1 cellular context compared by ENCODE assay signal in the genomic region with DNA sequence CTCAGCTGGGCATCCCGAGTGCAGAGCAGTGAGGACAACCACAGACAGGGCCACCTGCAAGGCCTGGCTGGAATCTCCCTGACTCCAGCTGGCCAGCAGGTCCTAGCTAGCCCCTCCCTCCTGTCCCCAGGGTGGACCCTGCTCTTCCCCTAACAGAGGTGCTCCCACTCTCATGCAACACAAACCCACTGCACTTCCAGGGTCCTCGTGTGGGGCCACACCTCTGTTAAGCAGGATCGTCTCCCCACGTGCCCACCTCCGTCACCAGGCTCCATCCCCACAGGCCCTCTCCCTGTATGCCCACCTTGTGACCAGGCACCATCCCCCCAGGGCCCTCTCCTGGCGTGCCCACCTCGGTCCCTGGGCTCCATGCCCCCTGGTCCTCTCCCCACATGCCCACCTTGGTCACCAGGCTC.
TF ChIP-seq lines count a peak whose summit lies in the region.

No MANE protein-coding gene starts in this region.

TF ChIP-seq in WTC11, 78 proteins besides CTCF, POLR2A, EP300 and RAD21 (continued from another document):
- TF ChIP-seq, protein P1, sequence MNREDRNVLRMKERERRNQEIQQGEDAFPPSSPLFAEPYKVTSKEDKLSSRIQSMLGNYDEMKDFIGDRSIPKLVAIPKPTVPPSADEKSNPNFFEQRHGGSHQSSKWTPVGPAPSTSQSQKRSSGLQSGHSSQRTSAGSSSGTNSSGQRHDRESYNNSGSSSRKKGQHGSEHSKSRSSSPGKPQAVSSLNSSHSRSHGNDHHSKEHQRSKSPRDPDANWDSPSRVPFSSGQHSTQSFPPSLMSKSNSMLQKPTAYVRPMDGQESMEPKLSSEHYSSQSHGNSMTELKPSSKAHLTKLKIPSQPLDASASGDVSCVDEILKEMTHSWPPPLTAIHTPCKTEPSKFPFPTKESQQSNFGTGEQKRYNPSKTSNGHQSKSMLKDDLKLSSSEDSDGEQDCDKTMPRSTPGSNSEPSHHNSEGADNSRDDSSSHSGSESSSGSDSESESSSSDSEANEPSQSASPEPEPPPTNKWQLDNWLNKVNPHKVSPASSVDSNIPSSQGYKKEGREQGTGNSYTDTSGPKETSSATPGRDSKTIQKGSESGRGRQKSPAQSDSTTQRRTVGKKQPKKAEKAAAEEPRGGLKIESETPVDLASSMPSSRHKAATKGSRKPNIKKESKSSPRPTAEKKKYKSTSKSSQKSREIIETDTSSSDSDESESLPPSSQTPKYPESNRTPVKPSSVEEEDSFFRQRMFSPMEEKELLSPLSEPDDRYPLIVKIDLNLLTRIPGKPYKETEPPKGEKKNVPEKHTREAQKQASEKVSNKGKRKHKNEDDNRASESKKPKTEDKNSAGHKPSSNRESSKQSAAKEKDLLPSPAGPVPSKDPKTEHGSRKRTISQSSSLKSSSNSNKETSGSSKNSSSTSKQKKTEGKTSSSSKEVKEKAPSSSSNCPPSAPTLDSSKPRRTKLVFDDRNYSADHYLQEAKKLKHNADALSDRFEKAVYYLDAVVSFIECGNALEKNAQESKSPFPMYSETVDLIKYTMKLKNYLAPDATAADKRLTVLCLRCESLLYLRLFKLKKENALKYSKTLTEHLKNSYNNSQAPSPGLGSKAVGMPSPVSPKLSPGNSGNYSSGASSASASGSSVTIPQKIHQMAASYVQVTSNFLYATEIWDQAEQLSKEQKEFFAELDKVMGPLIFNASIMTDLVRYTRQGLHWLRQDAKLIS (CRISPR knock-in tag; IDR thresholded peaks at IDR 0.05; ENCODE audit: borderline replicate concordance): no peak
- no peak for TF ChIP-seq EMX1 (CRISPR knock-in tag; IDR thresholded peaks at IDR 0.05)
- TF ChIP-seq CBFB (CRISPR knock-in tag; IDR thresholded peaks at IDR 0.05; ENCODE audit: low read depth): no peak
- TF ChIP-seq, protein P2, sequence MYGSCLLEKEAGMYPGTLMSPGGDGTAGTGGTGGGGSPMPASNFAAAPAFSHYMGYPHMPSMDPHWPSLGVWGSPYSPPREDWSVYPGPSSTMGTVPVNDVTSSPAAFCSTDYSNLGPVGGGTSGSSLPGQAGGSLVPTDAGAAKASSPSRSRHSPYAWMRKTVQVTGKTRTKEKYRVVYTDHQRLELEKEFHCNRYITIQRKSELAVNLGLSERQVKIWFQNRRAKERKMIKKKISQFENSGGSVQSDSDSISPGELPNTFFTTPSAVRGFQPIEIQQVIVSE (CRISPR knock-in tag; IDR thresholded peaks at IDR 0.05; ENCODE audit: borderline replicate concordance): no peak
- TF ChIP-seq NR1H2 (CRISPR knock-in tag; IDR thresholded peaks at IDR 0.05): no peak
- TF ChIP-seq, protein P3, sequence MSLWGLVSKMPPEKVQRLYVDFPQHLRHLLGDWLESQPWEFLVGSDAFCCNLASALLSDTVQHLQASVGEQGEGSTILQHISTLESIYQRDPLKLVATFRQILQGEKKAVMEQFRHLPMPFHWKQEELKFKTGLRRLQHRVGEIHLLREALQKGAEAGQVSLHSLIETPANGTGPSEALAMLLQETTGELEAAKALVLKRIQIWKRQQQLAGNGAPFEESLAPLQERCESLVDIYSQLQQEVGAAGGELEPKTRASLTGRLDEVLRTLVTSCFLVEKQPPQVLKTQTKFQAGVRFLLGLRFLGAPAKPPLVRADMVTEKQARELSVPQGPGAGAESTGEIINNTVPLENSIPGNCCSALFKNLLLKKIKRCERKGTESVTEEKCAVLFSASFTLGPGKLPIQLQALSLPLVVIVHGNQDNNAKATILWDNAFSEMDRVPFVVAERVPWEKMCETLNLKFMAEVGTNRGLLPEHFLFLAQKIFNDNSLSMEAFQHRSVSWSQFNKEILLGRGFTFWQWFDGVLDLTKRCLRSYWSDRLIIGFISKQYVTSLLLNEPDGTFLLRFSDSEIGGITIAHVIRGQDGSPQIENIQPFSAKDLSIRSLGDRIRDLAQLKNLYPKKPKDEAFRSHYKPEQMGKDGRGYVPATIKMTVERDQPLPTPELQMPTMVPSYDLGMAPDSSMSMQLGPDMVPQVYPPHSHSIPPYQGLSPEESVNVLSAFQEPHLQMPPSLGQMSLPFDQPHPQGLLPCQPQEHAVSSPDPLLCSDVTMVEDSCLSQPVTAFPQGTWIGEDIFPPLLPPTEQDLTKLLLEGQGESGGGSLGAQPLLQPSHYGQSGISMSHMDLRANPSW (CRISPR knock-in tag; conservative IDR thresholded peaks at IDR 0.05; ENCODE audit: low read depth): no peak
- TF ChIP-seq, protein P4, sequence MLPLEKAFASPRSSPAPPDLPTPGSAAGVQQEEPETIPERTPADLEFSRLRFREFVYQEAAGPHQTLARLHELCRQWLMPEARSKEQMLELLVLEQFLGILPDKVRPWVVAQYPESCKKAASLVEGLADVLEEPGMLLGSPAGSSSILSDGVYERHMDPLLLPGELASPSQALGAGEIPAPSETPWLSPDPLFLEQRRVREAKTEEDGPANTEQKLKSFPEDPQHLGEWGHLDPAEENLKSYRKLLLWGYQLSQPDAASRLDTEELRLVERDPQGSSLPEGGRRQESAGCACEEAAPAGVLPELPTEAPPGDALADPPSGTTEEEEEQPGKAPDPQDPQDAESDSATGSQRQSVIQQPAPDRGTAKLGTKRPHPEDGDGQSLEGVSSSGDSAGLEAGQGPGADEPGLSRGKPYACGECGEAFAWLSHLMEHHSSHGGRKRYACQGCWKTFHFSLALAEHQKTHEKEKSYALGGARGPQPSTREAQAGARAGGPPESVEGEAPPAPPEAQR (CRISPR knock-in tag; IDR thresholded peaks at IDR 0.05): no peak
- TF ChIP-seq ZNF219 (CRISPR knock-in tag; IDR thresholded peaks at IDR 0.05; ENCODE audit: borderline replicate concordance): no peak
- TF ChIP-seq, protein P5, sequence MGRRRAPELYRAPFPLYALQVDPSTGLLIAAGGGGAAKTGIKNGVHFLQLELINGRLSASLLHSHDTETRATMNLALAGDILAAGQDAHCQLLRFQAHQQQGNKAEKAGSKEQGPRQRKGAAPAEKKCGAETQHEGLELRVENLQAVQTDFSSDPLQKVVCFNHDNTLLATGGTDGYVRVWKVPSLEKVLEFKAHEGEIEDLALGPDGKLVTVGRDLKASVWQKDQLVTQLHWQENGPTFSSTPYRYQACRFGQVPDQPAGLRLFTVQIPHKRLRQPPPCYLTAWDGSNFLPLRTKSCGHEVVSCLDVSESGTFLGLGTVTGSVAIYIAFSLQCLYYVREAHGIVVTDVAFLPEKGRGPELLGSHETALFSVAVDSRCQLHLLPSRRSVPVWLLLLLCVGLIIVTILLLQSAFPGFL (CRISPR knock-in tag; IDR thresholded peaks at IDR 0.05; ENCODE audit: borderline replicate concordance): no peak
- no peak for TF ChIP-seq FOXK1 (CRISPR knock-in tag; IDR thresholded peaks at IDR 0.05)
- TF ChIP-seq, protein P6, sequence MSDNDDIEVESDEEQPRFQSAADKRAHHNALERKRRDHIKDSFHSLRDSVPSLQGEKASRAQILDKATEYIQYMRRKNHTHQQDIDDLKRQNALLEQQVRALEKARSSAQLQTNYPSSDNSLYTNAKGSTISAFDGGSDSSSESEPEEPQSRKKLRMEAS (CRISPR knock-in tag; IDR thresholded peaks at IDR 0.05): no peak
- TF ChIP-seq, protein P7, sequence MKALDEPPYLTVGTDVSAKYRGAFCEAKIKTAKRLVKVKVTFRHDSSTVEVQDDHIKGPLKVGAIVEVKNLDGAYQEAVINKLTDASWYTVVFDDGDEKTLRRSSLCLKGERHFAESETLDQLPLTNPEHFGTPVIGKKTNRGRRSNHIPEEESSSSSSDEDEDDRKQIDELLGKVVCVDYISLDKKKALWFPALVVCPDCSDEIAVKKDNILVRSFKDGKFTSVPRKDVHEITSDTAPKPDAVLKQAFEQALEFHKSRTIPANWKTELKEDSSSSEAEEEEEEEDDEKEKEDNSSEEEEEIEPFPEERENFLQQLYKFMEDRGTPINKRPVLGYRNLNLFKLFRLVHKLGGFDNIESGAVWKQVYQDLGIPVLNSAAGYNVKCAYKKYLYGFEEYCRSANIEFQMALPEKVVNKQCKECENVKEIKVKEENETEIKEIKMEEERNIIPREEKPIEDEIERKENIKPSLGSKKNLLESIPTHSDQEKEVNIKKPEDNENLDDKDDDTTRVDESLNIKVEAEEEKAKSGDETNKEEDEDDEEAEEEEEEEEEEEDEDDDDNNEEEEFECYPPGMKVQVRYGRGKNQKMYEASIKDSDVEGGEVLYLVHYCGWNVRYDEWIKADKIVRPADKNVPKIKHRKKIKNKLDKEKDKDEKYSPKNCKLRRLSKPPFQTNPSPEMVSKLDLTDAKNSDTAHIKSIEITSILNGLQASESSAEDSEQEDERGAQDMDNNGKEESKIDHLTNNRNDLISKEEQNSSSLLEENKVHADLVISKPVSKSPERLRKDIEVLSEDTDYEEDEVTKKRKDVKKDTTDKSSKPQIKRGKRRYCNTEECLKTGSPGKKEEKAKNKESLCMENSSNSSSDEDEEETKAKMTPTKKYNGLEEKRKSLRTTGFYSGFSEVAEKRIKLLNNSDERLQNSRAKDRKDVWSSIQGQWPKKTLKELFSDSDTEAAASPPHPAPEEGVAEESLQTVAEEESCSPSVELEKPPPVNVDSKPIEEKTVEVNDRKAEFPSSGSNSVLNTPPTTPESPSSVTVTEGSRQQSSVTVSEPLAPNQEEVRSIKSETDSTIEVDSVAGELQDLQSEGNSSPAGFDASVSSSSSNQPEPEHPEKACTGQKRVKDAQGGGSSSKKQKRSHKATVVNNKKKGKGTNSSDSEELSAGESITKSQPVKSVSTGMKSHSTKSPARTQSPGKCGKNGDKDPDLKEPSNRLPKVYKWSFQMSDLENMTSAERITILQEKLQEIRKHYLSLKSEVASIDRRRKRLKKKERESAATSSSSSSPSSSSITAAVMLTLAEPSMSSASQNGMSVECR (CRISPR knock-in tag; IDR thresholded peaks at IDR 0.05; ENCODE audit: borderline replicate concordance): no peak
- TF ChIP-seq, protein P8, sequence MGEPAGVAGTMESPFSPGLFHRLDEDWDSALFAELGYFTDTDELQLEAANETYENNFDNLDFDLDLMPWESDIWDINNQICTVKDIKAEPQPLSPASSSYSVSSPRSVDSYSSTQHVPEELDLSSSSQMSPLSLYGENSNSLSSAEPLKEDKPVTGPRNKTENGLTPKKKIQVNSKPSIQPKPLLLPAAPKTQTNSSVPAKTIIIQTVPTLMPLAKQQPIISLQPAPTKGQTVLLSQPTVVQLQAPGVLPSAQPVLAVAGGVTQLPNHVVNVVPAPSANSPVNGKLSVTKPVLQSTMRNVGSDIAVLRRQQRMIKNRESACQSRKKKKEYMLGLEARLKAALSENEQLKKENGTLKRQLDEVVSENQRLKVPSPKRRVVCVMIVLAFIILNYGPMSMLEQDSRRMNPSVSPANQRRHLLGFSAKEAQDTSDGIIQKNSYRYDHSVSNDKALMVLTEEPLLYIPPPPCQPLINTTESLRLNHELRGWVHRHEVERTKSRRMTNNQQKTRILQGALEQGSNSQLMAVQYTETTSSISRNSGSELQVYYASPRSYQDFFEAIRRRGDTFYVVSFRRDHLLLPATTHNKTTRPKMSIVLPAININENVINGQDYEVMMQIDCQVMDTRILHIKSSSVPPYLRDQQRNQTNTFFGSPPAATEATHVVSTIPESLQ (CRISPR knock-in tag; IDR thresholded peaks at IDR 0.05): no peak
- TF ChIP-seq, protein P9, sequence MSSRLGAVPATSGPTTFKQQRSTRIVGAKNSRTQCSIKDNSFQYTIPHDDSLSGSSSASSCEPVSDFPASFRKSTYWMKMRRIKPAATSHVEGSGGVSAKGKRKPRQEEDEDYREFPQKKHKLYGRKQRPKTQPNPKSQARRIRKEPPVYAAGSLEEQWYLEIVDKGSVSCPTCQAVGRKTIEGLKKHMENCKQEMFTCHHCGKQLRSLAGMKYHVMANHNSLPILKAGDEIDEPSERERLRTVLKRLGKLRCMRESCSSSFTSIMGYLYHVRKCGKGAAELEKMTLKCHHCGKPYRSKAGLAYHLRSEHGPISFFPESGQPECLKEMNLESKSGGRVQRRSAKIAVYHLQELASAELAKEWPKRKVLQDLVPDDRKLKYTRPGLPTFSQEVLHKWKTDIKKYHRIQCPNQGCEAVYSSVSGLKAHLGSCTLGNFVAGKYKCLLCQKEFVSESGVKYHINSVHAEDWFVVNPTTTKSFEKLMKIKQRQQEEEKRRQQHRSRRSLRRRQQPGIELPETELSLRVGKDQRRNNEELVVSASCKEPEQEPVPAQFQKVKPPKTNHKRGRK (CRISPR knock-in tag; IDR thresholded peaks at IDR 0.05; ENCODE audit: borderline replicate concordance): no peak
TF ChIP-seq in WTC11: peak in this region for 0.
